Comparison of ENCODE assay signal across 9 cellular contexts in genomic region chr12:98998697-98999299, GRCh38.
DNase-seq lines count a peak whose midpoint lies in the region; ATAC-seq and TF ChIP-seq lines count a peak whose summit lies in the region.
"Had no signal": no experiment of that assay in that cellular context is flagged by ENCODE, and none has a peak within 500 bp of the region (broad histone marks: within the 10 kb centered on the region; RNA-seq: fewer than 3 reads in every experiment).

No MANE protein-coding gene starts in this region.

- peaks cover 4% of the 10 kb centered on the region for H3K27me3 Mint-ChIP-seq in type B pancreatic cell
- no peaks in the 10 kb centered on the region for H3K27me3 Mint-ChIP-seq in natural killer cell (ENCODE audit: low read depth in 2 of 2)

- intact Hi-C loops in natural killer cell (cut with micrococcal nuclease) = no loop called here

- no peak overlapping the region for H3K4me3 ChIP-seq in astrocyte of the cerebellum (ENCODE audit: low read depth, low read length)

- H3K27ac Mint-ChIP-seq in type B pancreatic cell = no peak overlapping the region
- H3K27ac Mint-ChIP-seq in natural killer cell = no peak overlapping the region
- H3K27ac Mint-ChIP-seq: naive B cell had no signal

- no peaks in the 10 kb centered on the region for H3K36me3 Mint-ChIP-seq in type B pancreatic cell
- no peaks in the 10 kb centered on the region for H3K36me3 Mint-ChIP-seq in natural killer cell
- H3K36me3 Mint-ChIP-seq: naive B cell had no signal

- H3K4me1 Mint-ChIP-seq in type B pancreatic cell (ENCODE audit: unreplicated experiment) (no peaks in the 10 kb centered on the region), natural killer cell (no peaks in the 10 kb centered on the region)
- H3K4me1 Mint-ChIP-seq: naive B cell had no signal

- TF ChIP-seq CTCF in C4-2B (conservative IDR thresholded peaks at IDR 0.05) (peak; percentile 80), astrocyte of the cerebellum (IDR thresholded peaks at IDR 0.05; ENCODE audit: low read depth, low read length, missing control alignments) (peak; percentile 63), type B pancreatic cell (conservative IDR thresholded peaks at IDR 0.05) (peak; percentile 89), natural killer cell (IDR thresholded peaks at IDR 0.05) (no peak)

- no peak overlapping the region for H3K27ac ChIP-seq in C4-2B

- no peak overlapping the region for H3K4me3 Mint-ChIP-seq in type B pancreatic cell
- H3K4me3 Mint-ChIP-seq in natural killer cell = no peak overlapping the region
- H3K4me3 Mint-ChIP-seq: naive B cell had no signal

- ATAC-seq in GM18858 (IDR thresholded peaks at IDR 0.05; ENCODE audit: unreplicated experiment) (peak; percentile 93), HG02981 (IDR thresholded peaks at IDR 0.05; ENCODE audit: unreplicated experiment) (peak; percentile 85), natural killer cell (no peak)

- H3K9me3 Mint-ChIP-seq in type B pancreatic cell (no peaks in the 10 kb centered on the region), natural killer cell (no peaks in the 10 kb centered on the region)
- H3K9me3 Mint-ChIP-seq: naive B cell had no signal

- in situ Hi-C loops in astrocyte of the cerebellum (cut with HindIII; ENCODE audit: low sequenced_read_pairs) = loop anchor here (5.0 kb wide), 1 partner anchor 56 kb away; no protein-coding TSS in a partner anchor

- peak; percentile 70 for DNase-seq in NCI-H2029 treated with DMSO at 0.1 percent for 48 hours (lab: John Stamatoyannopoulos, UW)
- peak; percentile 29 for DNase-seq in astrocyte of the cerebellum (ENCODE audit: low read depth)
- DNase-seq in iPS-NIHi7 (ENCODE audit: extremely low spot score) = peak; percentile 54
- DNase-seq in type B pancreatic cell (ENCODE audit: extremely low spot score, unreplicated experiment) = no peak
- no peak for DNase-seq in natural killer cell
- DNase-seq: naive B cell had no signal

Comparison
In these comparisons a context has a peak if more than half of its experiments do, and no peak if none do; other contexts are left out.
1. ATAC-seq: peak in GM18858 (single experiment) and HG02981 (single experiment); none in natural killer cell (0 of 3).
2. DNase-seq: peak in NCI-H2029 treated with DMSO at 0.1 percent for 48 hours (single experiment), astrocyte of the cerebellum (single experiment) and iPS-NIHi7 (single experiment); none in type B pancreatic cell (single experiment) and natural killer cell (single experiment).